Comparison of ENCODE assay signal across 8 cellular contexts in the genomic region with DNA sequence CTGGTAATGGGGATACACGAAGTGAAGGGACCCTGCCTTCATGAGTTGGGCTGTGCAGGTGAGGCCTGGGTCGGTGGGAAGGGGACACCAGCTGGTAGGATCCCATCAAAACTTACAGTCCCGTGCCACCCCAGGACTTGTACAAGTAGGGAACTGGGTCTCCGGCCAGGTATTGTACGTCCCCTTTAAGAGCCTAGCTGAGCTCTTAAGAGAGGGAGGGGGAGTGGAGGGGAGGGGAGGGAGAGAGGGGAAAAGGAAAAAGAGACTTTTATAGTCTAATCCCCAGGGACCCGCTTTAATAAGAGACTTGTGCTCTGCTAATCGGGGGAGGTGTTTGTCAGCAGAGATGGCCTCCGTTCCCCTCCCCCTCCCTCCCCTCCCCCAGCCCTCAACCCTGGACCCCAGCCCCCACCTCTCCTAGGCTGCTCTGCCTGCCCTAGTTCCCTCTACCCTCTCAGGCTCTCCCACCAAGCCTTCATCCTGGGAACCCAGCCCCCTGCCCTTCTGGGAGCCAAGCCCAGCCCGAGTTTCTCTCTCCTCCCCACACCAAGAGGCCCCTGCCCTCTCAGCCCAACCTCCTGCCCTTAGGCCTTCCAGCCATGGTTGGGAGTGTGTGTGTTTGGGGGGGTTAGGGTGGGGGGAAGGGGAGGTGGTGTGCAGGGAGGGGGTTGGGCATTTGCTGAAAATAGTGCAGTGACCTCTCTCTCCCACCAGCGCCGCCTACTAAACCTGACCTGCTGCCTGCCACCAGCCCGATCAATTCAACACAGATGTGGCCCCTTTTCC. TPM values are rescaled to one million over a fixed set of nuclear protein-coding genes. Genes with fewer than 3 reads are reported as not detected.
A peak's percentile ranks its signal among the peaks of the same experiment; 100 is the strongest.
DNase-seq lines count a peak whose midpoint lies in the region; ATAC-seq and TF ChIP-seq lines count a peak whose summit lies in the region.

No MANE protein-coding gene starts in this region.

- no peaks in the 10 kb centered on the region for H4K20me1 ChIP-seq in GM23248 (ENCODE audit: insufficient read depth)

- H3K27me3 ChIP-seq in GM23248 (replicated peaks; ENCODE audit: insufficient read depth), result no peaks in the 10 kb centered on the region
- no peaks in the 10 kb centered on the region for H3K27me3 ChIP-seq in esophagus muscularis mucosa

- TF ChIP-seq EP300 in esophagus muscularis mucosa (IDR thresholded peaks at IDR 0.05), result no peak

- intact Hi-C loops in esophagus muscularis mucosa (cut with DNase I), result loop anchor here (5.0 to 10.0 kb wide), 2 partner anchors 52 to 289 kb away; no protein-coding TSS in a partner anchor
- intact Hi-C loops in posterior vena cava (cut with DNase I), result loop anchor here in 1 of 2 donors (5.0 kb wide), 1 partner anchor 62 kb away; no protein-coding TSS in a partner anchor
- intact Hi-C loops in CD14-positive monocyte (cut with micrococcal nuclease), result loop anchor here in 1 of 2 donors (10.0 kb wide), 1 partner anchor 279 kb away; the partner anchor contains the start of gene IKZF4

- H3K9me2 ChIP-seq in GM23248 (ENCODE audit: insufficient read depth), result no peaks in the 10 kb centered on the region

- no peak for ATAC-seq in GM21786 (IDR thresholded peaks at IDR 0.05; ENCODE audit: unreplicated experiment)
- ATAC-seq in GM19351 (IDR thresholded peaks at IDR 0.05; ENCODE audit: unreplicated experiment), result no peak

- H3K9me3 ChIP-seq in GM23248 (ENCODE audit: low read depth) (no peaks in the 10 kb centered on the region), esophagus muscularis mucosa (no peaks in the 10 kb centered on the region)

- no peak overlapping the region for H2AFZ ChIP-seq in GM23248

- H3K4me1 ChIP-seq in GM23248 (ENCODE audit: insufficient read depth) (peaks cover 31% of the 10 kb centered on the region), esophagus muscularis mucosa (peaks cover 23 to 50% (median 40%) of the 10 kb centered on the region in 4 donors)

- H3K4me2 ChIP-seq in GM23248 (ENCODE audit: unreplicated experiment), result peak overlapping the region; percentile 12

- H3K4me3 Mint-ChIP-seq in CD14-positive monocyte, result peak overlapping the region in 1 of 2 donors; percentile 72

- WGBS in GM23248 (ENCODE audit: low coverage in 1 of 2, low lambda C conversion rate in 2 of 2, missing lambda C conversion rate in 2 of 2), 2 experiments, result 25 to 28% methylated on average over 9 to 12 of the region's 12 CpGs
- 22% methylated on average over 12 of the region's 12 CpGs for WGBS in esophagus muscularis mucosa

- H3K79me2 ChIP-seq in GM23248 (ENCODE audit: insufficient read depth), result 0 out of 2 replicates have a peak, but pooled peaks cover 3% of the 10 kb centered on the region

- H3K27me3 Mint-ChIP-seq in CD14-positive monocyte (ENCODE audit: low read depth in 3 of 3), result peaks cover 30 to 48% (median 45%) of the 10 kb centered on the region in 3 donors

- H3K27ac ChIP-seq in GM23248 (no peak overlapping the region), esophagus muscularis mucosa (replicated peaks in 1 of 4) (peak overlapping the region; percentile 38 to 75 (median 50))

- peak; percentile 35 for DNase-seq in GM23248
- DNase-seq in NCI-H526 (lab: John Stamatoyannopoulos, UW), result peak; percentile 89 to 97
- DNase-seq in esophagus muscularis mucosa (ENCODE audit: extremely low spot score), result no peak
- DNase-seq in posterior vena cava (ENCODE audit: low spot score), result peak; percentile 60
- DNase-seq in CD14-positive monocyte (ENCODE audit: low spot score), result no peak
- DNase-seq in COLO668 (lab: John Stamatoyannopoulos, UW; ENCODE audit: unreplicated experiment), result no peak

- no peak for TF ChIP-seq POLR2A in esophagus muscularis mucosa (IDR thresholded peaks at IDR 0.05; ENCODE audit: low read depth)

- H3K4me1 Mint-ChIP-seq in CD14-positive monocyte, result peaks cover 28% of the 10 kb centered on the region

- 0 out of 2 replicates have a peak overlapping the region, but pooled peaks have one; percentile 18 for H3K4me3 ChIP-seq in GM23248
- peak overlapping the region; percentile 8 to 34 (median 16) for H3K4me3 ChIP-seq in esophagus muscularis mucosa

- H3K9ac ChIP-seq in GM23248, result no peak overlapping the region

- peaks cover 0 to 9% of the 10 kb centered on the region in 2 donors for H3K36me3 Mint-ChIP-seq in CD14-positive monocyte

- H3K36me3 ChIP-seq in GM23248 (ENCODE audit: low read depth) (no peaks in the 10 kb centered on the region), esophagus muscularis mucosa (peaks cover 0 to 13% (median 3%) of the 10 kb centered on the region in 4 donors)

- H3F3A ChIP-seq in GM23248 (ENCODE audit: insufficient read depth), result peaks cover 26% of the 10 kb centered on the region

- H3K9me3 Mint-ChIP-seq in CD14-positive monocyte, result peaks cover 0 to 9% (median 0%) of the 10 kb centered on the region in 7 donors

- no peak overlapping the region for H3K27ac Mint-ChIP-seq in CD14-positive monocyte

- TF ChIP-seq CTCF in esophagus muscularis mucosa (IDR thresholded peaks at IDR 0.05), result no peak
- TF ChIP-seq CTCF in CD14-positive monocyte (IDR thresholded peaks at IDR 0.05), result no peak

- in situ Hi-C loops in GM23248 (cut with MboI), result no loop called here

RNA-seq across cellular contexts. Expression of gene GDF11, which starts 2.6 kb away (rescaled TPM):
- 2.1 and 9.9 TPM in 2 replicates for total RNA-seq in GM23248 (2014; rRNA removed; shearing (Covaris generic))
- 0.56 and 0.67 TPM in 2 replicates for polyA plus RNA-seq in GM23248 (2016; fragmentation: Nextera tagmentation; extraction: Ambion mirVana)
- 1 to 10 TPM; 1.7 to 9.0 (median 4.9) TPM for total RNA-seq in esophagus muscularis mucosa
- 10 to 100 TPM in 1 of 2 donors, 1 to 10 TPM in 1; 8.4 to 11.0 TPM for total RNA-seq in posterior vena cava
- under 1 TPM; 0.08 to 0.09 TPM for polyA plus RNA-seq in CD14-positive monocyte

RNA-seq across cellular contexts. Expression of gene CD63, which starts 16.7 kb away (rescaled TPM):
- 1,521 and 1,535 TPM in 2 replicates for total RNA-seq in GM23248 (2014; rRNA removed; shearing (Covaris generic))
- 3,562 and 3,671 TPM in 2 replicates for polyA plus RNA-seq in GM23248 (2016; fragmentation: Nextera tagmentation; extraction: Ambion mirVana)
- total RNA-seq in esophagus muscularis mucosa, result 1,000 to 10,000 TPM in 1 of 4 donors, 100 to 1,000 TPM in 3; 742 to 1,177 (median 845) TPM
- total RNA-seq in posterior vena cava, result 1,000 to 10,000 TPM; 1,385 to 1,570 TPM
- polyA plus RNA-seq in CD14-positive monocyte, result 1,000 to 10,000 TPM in 1 of 2 donors, 100 to 1,000 TPM in 1; 988 to 1,099 TPM

RNA-seq across cellular contexts. Expression of gene RDH5, which starts 25.4 kb away (rescaled TPM):
- 15.4 and 27.2 TPM in 2 replicates for total RNA-seq in GM23248 (2014; rRNA removed; shearing (Covaris generic))
- 15.6 and 17.6 TPM in 2 replicates for polyA plus RNA-seq in GM23248 (2016; fragmentation: Nextera tagmentation; extraction: Ambion mirVana)
- total RNA-seq in esophagus muscularis mucosa, result 10 to 100 TPM; 13.8 to 23.0 (median 17.2) TPM
- total RNA-seq in posterior vena cava, result 10 to 100 TPM; 19.2 to 39.7 TPM
- 1 to 10 TPM; 1.2 TPM for polyA plus RNA-seq in CD14-positive monocyte

RNA-seq across cellular contexts. Expression of gene BLOC1S1, which starts 29.7 kb away (rescaled TPM):
- total RNA-seq in GM23248 (2014; rRNA removed; shearing (Covaris generic)), result 47.6 and 110 TPM in 2 replicates
- polyA plus RNA-seq in GM23248 (2016; fragmentation: Nextera tagmentation; extraction: Ambion mirVana), result 193 and 197 TPM in 2 replicates
- 100 to 1,000 TPM; 159 to 253 (median 196) TPM for total RNA-seq in esophagus muscularis mucosa
- total RNA-seq in posterior vena cava, result 100 to 1,000 TPM; 115 to 118 TPM
- 100 to 1,000 TPM; 222 to 223 TPM for polyA plus RNA-seq in CD14-positive monocyte

RNA-seq across cellular contexts. Expression of gene ITGA7, which starts 37.9 kb away (rescaled TPM):
- 6.6 and 7.2 TPM in 2 replicates for total RNA-seq in GM23248 (2014; rRNA removed; shearing (Covaris generic))
- polyA plus RNA-seq in GM23248 (2016; fragmentation: Nextera tagmentation; extraction: Ambion mirVana) (2.0 and 2.1 TPM in 2 replicates), CD14-positive monocyte (under 1 TPM; 0.23 to 0.55 TPM)
- total RNA-seq in esophagus muscularis mucosa (100 to 1,000 TPM; 155 to 245 (median 218) TPM), posterior vena cava (100 to 1,000 TPM; 497 to 570 TPM)

Comparison
In these comparisons a context has a peak if more than half of its experiments do, and no peak if none do; other contexts are left out.
1. DNase-seq: peak in GM23248 (single experiment), NCI-H526 (2 of 2) and posterior vena cava (single experiment); none in esophagus muscularis mucosa (single experiment), CD14-positive monocyte (single experiment) and COLO668 (single experiment).